23 cellular contexts compared by ENCODE assay signal in the genomic region with DNA sequence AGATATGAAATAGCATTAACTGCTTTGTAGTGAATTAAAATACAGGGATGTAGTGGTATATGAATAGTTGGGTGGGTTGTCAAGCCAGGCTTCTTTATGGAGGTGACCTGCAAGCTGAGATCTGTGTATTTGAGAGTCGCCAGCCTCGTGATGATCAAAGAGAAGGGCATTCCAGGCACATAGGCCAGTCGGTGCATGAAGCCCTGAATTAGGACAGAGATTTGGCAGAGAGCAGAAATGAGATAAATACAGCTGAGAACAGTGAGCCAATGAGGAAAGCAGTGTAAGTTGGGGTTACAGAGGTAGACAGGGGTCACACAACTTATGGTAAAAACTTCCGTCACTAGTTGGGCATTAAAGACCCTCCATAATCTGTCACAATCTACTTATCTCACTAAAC.
"Had no signal": no experiment of that assay in that cellular context is flagged by ENCODE, and none has a peak within 500 bp of the region (broad histone marks: within the 10 kb centered on the region; RNA-seq: fewer than 3 reads in every experiment).

No MANE protein-coding gene starts in this region.

- H3K4me3 ChIP-seq: ascending aorta, lung, pancreas, prostate gland, spleen, tibial nerve had no signal

- ATAC-seq: activated CD8-positive, alpha-beta T cell treated with anti-CD3 and anti-CD28 coated beads for 36 hours; effector memory CD8-positive, alpha-beta T cell; left lobe of liver; pancreas had no signal

- H3K4me1 Mint-ChIP-seq: activated B cell treated with CpG ODN at 0.5 μM for 24 hours; activated naive CD8-positive, alpha-beta T cell treated with anti-CD3 and anti-CD28 coated beads, Interleukin-2, amount 10 ng/mL, durations not matched to agents 7 days and 5 days; brain; naive B cell had no signal

- H3K27ac Mint-ChIP-seq: activated B cell treated with CpG ODN at 0.5 μM for 24 hours; activated CD8-positive, alpha-beta T cell treated with anti-CD3 and anti-CD28 coated beads for 36 hours; activated naive CD4-positive, alpha-beta T cell treated with anti-CD3 and anti-CD28 coated beads for 36 hours; activated naive CD8-positive, alpha-beta T cell treated with anti-CD3 and anti-CD28 coated beads, Interleukin-2, amount 10 ng/mL, durations not matched to agents 7 days and 5 days; brain; effector memory CD8-positive, alpha-beta T cell; nephron progenitor cell had no signal

- H3K9me3 Mint-ChIP-seq: activated B cell treated with CpG ODN at 0.5 μM for 24 hours; activated naive CD8-positive, alpha-beta T cell treated with anti-CD3 and anti-CD28 coated beads, Interleukin-2, amount 10 ng/mL, durations not matched to agents 7 days and 5 days; brain; nephron progenitor cell had no signal

- H3K27me3 ChIP-seq: ascending aorta, pancreas, spleen, tibial nerve had no signal

- H3K36me3 ChIP-seq: ascending aorta, pancreas, prostate gland, spleen, tibial nerve had no signal

- H3K4me3 Mint-ChIP-seq: activated B cell treated with CpG ODN at 0.5 μM for 24 hours; activated CD8-positive, alpha-beta T cell treated with anti-CD3 and anti-CD28 coated beads for 36 hours; activated naive CD4-positive, alpha-beta T cell treated with anti-CD3 and anti-CD28 coated beads for 36 hours; activated naive CD8-positive, alpha-beta T cell treated with anti-CD3 and anti-CD28 coated beads, Interleukin-2, amount 10 ng/mL, durations not matched to agents 7 days and 5 days; brain; effector memory CD8-positive, alpha-beta T cell; naive B cell; nephron progenitor cell had no signal

- H3K4me1 ChIP-seq: ascending aorta, pancreas, prostate gland, spleen had no signal

- DNase-seq: activated B cell treated with CpG ODN at 0.5 μM for 24 hours; activated CD4-positive, alpha-beta T cell treated with anti-CD3 and anti-CD28 coated beads, Interleukin-2, amount 50 U/mL, for 1 hour; activated CD8-positive, alpha-beta T cell treated with anti-CD3 and anti-CD28 coated beads for 36 hours; activated effector memory CD4-positive, alpha-beta T cell treated with Interleukin-2 at 50 U/mL for 16 hours; activated naive CD4-positive, alpha-beta T cell treated with anti-CD3 and anti-CD28 coated beads for 36 hours; activated naive CD8-positive, alpha-beta T cell treated with anti-CD3 and anti-CD28 coated beads, Interleukin-2, amount 10 ng/mL, durations not matched to agents 7 days and 5 days; activated T-cell treated with anti-CD3 and anti-CD28 coated beads, Interleukin-2, amount 50 U/mL, for 48 hours; caudate nucleus; cortex of kidney; effector memory CD8-positive, alpha-beta T cell; head of caudate nucleus; naive B cell; nephron progenitor cell; pancreas; spleen; stimulated activated naive CD4-positive, alpha-beta T cell treated with Interleukin-2 at 50 U/mL for 16 hours; T-helper 2 cell had no signal

- H3K27me3 Mint-ChIP-seq: activated B cell treated with CpG ODN at 0.5 μM for 24 hours; activated CD8-positive, alpha-beta T cell treated with anti-CD3 and anti-CD28 coated beads for 36 hours; activated naive CD8-positive, alpha-beta T cell treated with anti-CD3 and anti-CD28 coated beads, Interleukin-2, amount 10 ng/mL, durations not matched to agents 7 days and 5 days; effector memory CD8-positive, alpha-beta T cell; naive B cell had no signal

- H3K36me3 Mint-ChIP-seq: activated naive CD8-positive, alpha-beta T cell treated with anti-CD3 and anti-CD28 coated beads, Interleukin-2, amount 10 ng/mL, durations not matched to agents 7 days and 5 days; brain; naive B cell had no signal

- H3K27ac ChIP-seq: ascending aorta, pancreas, prostate gland, spleen, tibial nerve had no signal

- H3K9me3 ChIP-seq: ascending aorta, pancreas, prostate gland, spleen, tibial nerve had no signal
